36 cellular contexts compared by ENCODE assay signal in genomic region chr2:123363826-123364225, GRCh38.
"Had no signal": no experiment of that assay in that cellular context is flagged by ENCODE, and none has a peak within 500 bp of the region (broad histone marks: within the 10 kb centered on the region; RNA-seq: fewer than 3 reads in every experiment).

No MANE protein-coding gene starts in this region.

- H3K27me3 Mint-ChIP-seq: activated B cell treated with CpG ODN at 0.5 μM for 24 hours; activated CD4-positive, alpha-beta memory T cell treated with anti-CD3 and anti-CD28 coated beads for 36 hours; activated CD4-positive, alpha-beta T cell treated with anti-CD3 and anti-CD28 coated beads, Interleukin-2, amount 10 ng/mL, durations not matched to agents 24 days and 14 days; activated CD8-positive, alpha-beta T cell treated with anti-CD3 and anti-CD28 coated beads for 36 hours; activated naive CD8-positive, alpha-beta T cell treated with anti-CD3 and anti-CD28 coated beads for 36 hours; activated T-helper 17 cell treated with anti-CD3 and anti-CD28 coated beads, Interleukin-2, amount 50 U/mL, for 72 hours had no signal

- H3K36me3 ChIP-seq: adrenal gland, brain microvascular endothelial cell, breast epithelium had no signal

- FAIRE-seq: astrocyte, TTC549 had no signal

- H3K4me1 Mint-ChIP-seq: activated B cell treated with CpG ODN at 0.5 μM for 24 hours; activated CD4-positive, alpha-beta T cell treated with anti-CD3 and anti-CD28 coated beads, Interleukin-2, amount 10 ng/mL, durations not matched to agents 24 days and 14 days; activated naive CD8-positive, alpha-beta T cell treated with anti-CD3 and anti-CD28 coated beads for 36 hours; activated T-helper 17 cell treated with anti-CD3 and anti-CD28 coated beads, Interleukin-2, amount 50 U/mL, for 72 hours had no signal

- H3K27me3 ChIP-seq: adrenal gland, body of pancreas, brain microvascular endothelial cell, breast epithelium had no signal

- H3K4me1 ChIP-seq: adrenal gland, body of pancreas, breast epithelium had no signal

- H3K4me3 Mint-ChIP-seq: activated B cell treated with CpG ODN at 0.5 μM for 24 hours; activated CD4-positive, alpha-beta memory T cell treated with anti-CD3 and anti-CD28 coated beads for 36 hours; activated CD4-positive, alpha-beta T cell treated with anti-CD3 and anti-CD28 coated beads, Interleukin-2, amount 10 ng/mL, durations not matched to agents 24 days and 14 days; activated CD8-positive, alpha-beta T cell treated with anti-CD3 and anti-CD28 coated beads for 36 hours; activated naive CD4-positive, alpha-beta T cell treated with anti-CD3 and anti-CD28 coated beads for 36 hours; activated naive CD8-positive, alpha-beta T cell treated with anti-CD3 and anti-CD28 coated beads for 36 hours; activated T-cell treated with anti-CD3 and anti-CD28 coated beads, Interleukin-2, amount 50 U/mL, for 4 hours; activated T-cell treated with anti-CD3 and anti-CD28 coated beads, Interleukin-2, amount 50 U/mL, for 72 hours; activated T-helper 1 cell treated with anti-CD3 and anti-CD28 coated beads, Interleukin-12 subunit alpha, Interleukin-12 subunit beta, Interleukin-2, Interleukin-4 antibody, amounts not matched to agents 30 ng/mL and 10 ng/mL and 1 ng/mL, durations not matched to agents 14 hours and 24 hours and 36 hours; activated T-helper 17 cell treated with anti-CD3 and anti-CD28 coated beads, Interleukin-2, amount 50 U/mL, for 72 hours; T-helper 1 cell treated with Interleukin-12 subunit alpha and Interleukin-12 subunit beta and Interleukin-4 antibody, amounts not matched to agents 30 μg/mL and 1 μg/mL, for 36 hours; T-helper 2 cell treated with Interferon-gamma antibody and Interleukin-4, amounts not matched to agents 5 μg/mL and 100 μg/mL, for 36 hours had no signal

- H3K9me3 Mint-ChIP-seq: activated CD4-positive, alpha-beta T cell treated with anti-CD3 and anti-CD28 coated beads, Interleukin-2, amount 10 ng/mL, durations not matched to agents 24 days and 14 days had no signal

- H3K4me3 ChIP-seq: adrenal gland, body of pancreas, breast epithelium had no signal

- H3K9me3 ChIP-seq: adrenal gland, body of pancreas, breast epithelium had no signal

- DNase-seq: activated B cell treated with CpG ODN at 0.5 μM for 24 hours; activated CD4-positive, alpha-beta memory T cell treated with anti-CD3 and anti-CD28 coated beads for 36 hours; activated CD4-positive, alpha-beta T cell treated with anti-CD3 and anti-CD28 coated beads for 4 hours; activated CD4-positive, alpha-beta T cell treated with anti-CD3 and anti-CD28 coated beads, Interleukin-2, amount 10 ng/mL, durations not matched to agents 24 days and 14 days; activated CD4-positive, alpha-beta T cell treated with anti-CD3 and anti-CD28 coated beads, Interleukin-2, amount 50 U/mL, for 1 hour; activated CD4-positive, alpha-beta T cell treated with anti-CD3 and anti-CD28 coated beads, Interleukin-2, amount 50 U/mL, for 4 hours; activated CD4-positive, CD25-positive, alpha-beta regulatory T cell treated with anti-CD3 and anti-CD28 coated beads, Interleukin-2, amount 50 U/mL, for 72 hours; activated CD8-positive, alpha-beta memory T cell treated with anti-CD3 and anti-CD28 coated beads, Interleukin-2, amount 50 U/mL, for 4 hours; activated CD8-positive, alpha-beta T cell treated with anti-CD3 and anti-CD28 coated beads for 36 hours; activated effector memory CD4-positive, alpha-beta T cell treated with anti-CD3 and anti-CD28 coated beads, Interleukin-2, amount 50 U/mL, for 16 hours; activated gamma-delta T cell treated with Interleukin-2 at 50 U/mL for 16 hours; activated naive CD4-positive, alpha-beta T cell; activated naive CD4-positive, alpha-beta T cell treated with anti-CD3 and anti-CD28 coated beads for 36 hours; activated naive CD4-positive, alpha-beta T cell treated with anti-CD3 and anti-CD28 coated beads, Interleukin-2, amount 50 U/mL, for 16 hours; activated naive CD8-positive, alpha-beta T cell treated with anti-CD3 and anti-CD28 coated beads for 36 hours; activated T-cell treated with anti-CD3 and anti-CD28 coated beads for 4 hours; activated T-cell treated with anti-CD3 and anti-CD28 coated beads, Interleukin-2, amount 50 U/mL, for 1 hour; activated T-cell treated with anti-CD3 and anti-CD28 coated beads, Interleukin-2, amount 50 U/mL, for 4 hours; activated T-cell treated with anti-CD3 and anti-CD28 coated beads, Interleukin-2, amount 50 U/mL, for 72 hours; adrenal gland; amniotic stem cell; aorta; body of pancreas; brain microvascular endothelial cell; central memory CD4-positive, alpha-beta T cell; T-helper 2 cell; T-helper 9 cell had no signal

- H3K27ac Mint-ChIP-seq: activated B cell treated with CpG ODN at 0.5 μM for 24 hours; activated CD4-positive, alpha-beta memory T cell treated with anti-CD3 and anti-CD28 coated beads for 36 hours; activated CD4-positive, alpha-beta T cell treated with anti-CD3 and anti-CD28 coated beads, Interleukin-2, amount 10 ng/mL, durations not matched to agents 24 days and 14 days; activated CD8-positive, alpha-beta T cell treated with anti-CD3 and anti-CD28 coated beads for 36 hours; activated naive CD4-positive, alpha-beta T cell treated with anti-CD3 and anti-CD28 coated beads for 36 hours; activated naive CD4-positive, alpha-beta T cell treated with anti-CD3 and anti-CD28 coated beads, Interleukin-2, amount 50 U/mL, for 72 hours; activated naive CD8-positive, alpha-beta T cell treated with anti-CD3 and anti-CD28 coated beads for 36 hours; activated T-cell treated with anti-CD3 and anti-CD28 coated beads, Interleukin-2, amount 50 U/mL, for 72 hours; activated T-helper 1 cell treated with anti-CD3 and anti-CD28 coated beads, Interleukin-12 subunit alpha, Interleukin-12 subunit beta, Interleukin-2, Interleukin-4 antibody, amounts not matched to agents 30 ng/mL and 10 ng/mL and 1 ng/mL, durations not matched to agents 14 hours and 24 hours and 36 hours; activated T-helper 17 cell treated with anti-CD3 and anti-CD28 coated beads, Interleukin-2, amount 50 U/mL, for 72 hours; T-helper 1 cell treated with Interleukin-12 subunit alpha and Interleukin-12 subunit beta and Interleukin-4 antibody, amounts not matched to agents 30 μg/mL and 1 μg/mL, for 36 hours; T-helper 2 cell treated with Interferon-gamma antibody and Interleukin-4, amounts not matched to agents 5 μg/mL and 100 μg/mL, for 36 hours had no signal

- H3K36me3 Mint-ChIP-seq: activated CD4-positive, alpha-beta memory T cell treated with anti-CD3 and anti-CD28 coated beads for 36 hours; activated naive CD8-positive, alpha-beta T cell treated with anti-CD3 and anti-CD28 coated beads for 36 hours had no signal

- H3K27ac ChIP-seq: adrenal gland, body of pancreas, brain microvascular endothelial cell, breast epithelium, VCaP had no signal
